Comparison of ENCODE assay signal across 1 cellular context in the genomic region with DNA sequence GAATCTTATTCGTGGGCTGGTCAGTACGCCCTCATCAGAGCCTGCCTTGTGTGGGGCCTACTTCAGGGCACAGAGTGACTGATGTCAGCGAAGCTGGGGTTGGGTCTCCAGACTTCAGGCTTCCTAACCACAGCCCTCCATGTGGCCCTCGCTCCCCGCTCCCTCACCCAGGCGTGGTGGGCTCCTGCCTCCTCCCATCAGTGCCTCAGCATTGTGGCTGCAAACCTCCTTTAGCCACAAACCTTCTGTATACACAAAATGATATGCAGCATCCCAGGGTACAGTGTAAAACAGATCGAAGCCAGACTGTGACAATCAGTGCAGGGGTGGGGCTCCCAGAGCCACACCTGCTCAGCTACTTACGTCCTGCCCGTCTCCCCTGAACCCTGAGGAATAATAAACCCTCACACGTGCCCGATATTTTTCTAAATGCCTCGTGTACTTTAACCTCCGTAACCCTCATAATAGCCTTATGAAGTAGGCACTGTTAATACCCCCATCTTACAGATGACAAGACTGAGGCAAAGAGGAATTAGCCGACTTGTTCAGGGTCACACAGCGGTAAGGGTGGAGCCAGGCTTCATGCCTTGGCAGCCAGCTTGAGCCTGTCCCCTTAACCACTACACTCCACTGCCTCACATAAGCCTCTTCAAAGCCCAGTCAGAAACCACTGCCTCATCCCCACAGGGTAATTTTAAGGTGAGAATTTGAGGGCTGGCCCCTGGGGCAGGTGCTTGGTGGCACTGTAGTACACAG.
TF ChIP-seq lines count a peak whose summit lies in the region.

No MANE protein-coding gene starts in this region.

TF ChIP-seq in GM23338, 12 proteins besides CTCF, POLR2A, EP300 and RAD21 (continued from another document):
- TF ChIP-seq, protein P1, sequence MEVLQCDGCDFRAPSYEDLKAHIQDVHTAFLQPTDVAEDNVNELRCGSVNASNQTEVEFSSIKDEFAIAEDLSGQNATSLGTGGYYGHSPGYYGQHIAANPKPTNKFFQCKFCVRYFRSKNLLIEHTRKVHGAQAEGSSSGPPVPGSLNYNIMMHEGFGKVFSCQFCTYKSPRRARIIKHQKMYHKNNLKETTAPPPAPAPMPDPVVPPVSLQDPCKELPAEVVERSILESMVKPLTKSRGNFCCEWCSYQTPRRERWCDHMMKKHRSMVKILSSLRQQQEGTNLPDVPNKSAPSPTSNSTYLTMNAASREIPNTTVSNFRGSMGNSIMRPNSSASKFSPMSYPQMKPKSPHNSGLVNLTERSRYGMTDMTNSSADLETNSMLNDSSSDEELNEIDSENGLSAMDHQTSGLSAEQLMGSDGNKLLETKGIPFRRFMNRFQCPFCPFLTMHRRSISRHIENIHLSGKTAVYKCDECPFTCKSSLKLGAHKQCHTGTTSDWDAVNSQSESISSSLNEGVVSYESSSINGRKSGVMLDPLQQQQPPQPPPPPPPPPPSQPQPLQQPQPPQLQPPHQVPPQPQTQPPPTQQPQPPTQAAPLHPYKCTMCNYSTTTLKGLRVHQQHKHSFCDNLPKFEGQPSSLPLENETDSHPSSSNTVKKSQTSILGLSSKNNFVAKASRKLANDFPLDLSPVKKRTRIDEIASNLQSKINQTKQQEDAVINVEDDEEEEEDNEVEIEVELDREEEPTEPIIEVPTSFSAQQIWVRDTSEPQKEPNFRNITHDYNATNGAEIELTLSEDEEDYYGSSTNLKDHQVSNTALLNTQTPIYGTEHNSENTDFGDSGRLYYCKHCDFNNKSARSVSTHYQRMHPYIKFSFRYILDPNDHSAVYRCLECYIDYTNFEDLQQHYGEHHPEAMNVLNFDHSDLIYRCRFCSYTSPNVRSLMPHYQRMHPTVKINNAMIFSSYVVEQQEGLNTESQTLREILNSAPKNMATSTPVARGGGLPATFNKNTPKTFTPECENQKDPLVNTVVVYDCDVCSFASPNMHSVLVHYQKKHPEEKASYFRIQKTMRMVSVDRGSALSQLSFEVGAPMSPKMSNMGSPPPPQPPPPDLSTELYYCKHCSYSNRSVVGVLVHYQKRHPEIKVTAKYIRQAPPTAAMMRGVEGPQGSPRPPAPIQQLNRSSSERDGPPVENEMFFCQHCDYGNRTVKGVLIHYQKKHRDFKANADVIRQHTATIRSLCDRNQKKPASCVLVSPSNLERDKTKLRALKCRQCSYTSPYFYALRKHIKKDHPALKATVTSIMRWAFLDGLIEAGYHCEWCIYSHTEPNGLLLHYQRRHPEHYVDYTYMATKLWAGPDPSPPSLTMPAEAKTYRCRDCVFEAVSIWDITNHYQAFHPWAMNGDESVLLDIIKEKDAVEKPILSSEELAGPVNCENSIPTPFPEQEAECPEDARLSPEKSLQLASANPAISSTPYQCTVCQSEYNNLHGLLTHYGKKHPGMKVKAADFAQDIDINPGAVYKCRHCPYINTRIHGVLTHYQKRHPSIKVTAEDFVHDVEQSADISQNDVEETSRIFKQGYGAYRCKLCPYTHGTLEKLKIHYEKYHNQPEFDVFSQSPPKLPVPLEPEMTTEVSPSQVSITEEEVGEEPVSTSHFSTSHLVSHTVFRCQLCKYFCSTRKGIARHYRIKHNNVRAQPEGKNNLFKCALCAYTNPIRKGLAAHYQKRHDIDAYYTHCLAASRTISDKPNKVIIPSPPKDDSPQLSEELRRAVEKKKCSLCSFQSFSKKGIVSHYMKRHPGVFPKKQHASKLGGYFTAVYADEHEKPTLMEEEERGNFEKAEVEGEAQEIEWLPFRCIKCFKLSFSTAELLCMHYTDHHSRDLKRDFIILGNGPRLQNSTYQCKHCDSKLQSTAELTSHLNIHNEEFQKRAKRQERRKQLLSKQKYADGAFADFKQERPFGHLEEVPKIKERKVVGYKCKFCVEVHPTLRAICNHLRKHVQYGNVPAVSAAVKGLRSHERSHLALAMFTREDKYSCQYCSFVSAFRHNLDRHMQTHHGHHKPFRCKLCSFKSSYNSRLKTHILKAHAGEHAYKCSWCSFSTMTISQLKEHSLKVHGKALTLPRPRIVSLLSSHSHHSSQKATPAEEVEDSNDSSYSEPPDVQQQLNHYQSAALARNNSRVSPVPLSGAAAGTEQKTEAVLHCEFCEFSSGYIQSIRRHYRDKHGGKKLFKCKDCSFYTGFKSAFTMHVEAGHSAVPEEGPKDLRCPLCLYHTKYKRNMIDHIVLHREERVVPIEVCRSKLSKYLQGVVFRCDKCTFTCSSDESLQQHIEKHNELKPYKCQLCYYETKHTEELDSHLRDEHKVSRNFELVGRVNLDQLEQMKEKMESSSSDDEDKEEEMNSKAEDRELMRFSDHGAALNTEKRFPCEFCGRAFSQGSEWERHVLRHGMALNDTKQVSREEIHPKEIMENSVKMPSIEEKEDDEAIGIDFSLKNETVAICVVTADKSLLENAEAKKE (CRISPR knock-in tag; IDR thresholded peaks at IDR 0.05) = no peak
- TF ChIP-seq EZH2phosphoT487 (IDR thresholded peaks at IDR 0.05; ENCODE audit: unreplicated experiment) = no peak
- TF ChIP-seq POLR2AphosphoS5 (IDR thresholded peaks at IDR 0.05; ENCODE audit: low read depth) = no peak
- TF ChIP-seq NANOG (IDR thresholded peaks at IDR 0.05; ENCODE audit: borderline replicate concordance) = no peak
- TF ChIP-seq ZNF114 (CRISPR knock-in tag; IDR thresholded peaks at IDR 0.05) = no peak
- no peak for TF ChIP-seq EZH2 (IDR thresholded peaks at IDR 0.05; ENCODE audit: low read depth, unreplicated experiment)
